25 cellular contexts compared by ENCODE assay signal in the genomic region with DNA sequence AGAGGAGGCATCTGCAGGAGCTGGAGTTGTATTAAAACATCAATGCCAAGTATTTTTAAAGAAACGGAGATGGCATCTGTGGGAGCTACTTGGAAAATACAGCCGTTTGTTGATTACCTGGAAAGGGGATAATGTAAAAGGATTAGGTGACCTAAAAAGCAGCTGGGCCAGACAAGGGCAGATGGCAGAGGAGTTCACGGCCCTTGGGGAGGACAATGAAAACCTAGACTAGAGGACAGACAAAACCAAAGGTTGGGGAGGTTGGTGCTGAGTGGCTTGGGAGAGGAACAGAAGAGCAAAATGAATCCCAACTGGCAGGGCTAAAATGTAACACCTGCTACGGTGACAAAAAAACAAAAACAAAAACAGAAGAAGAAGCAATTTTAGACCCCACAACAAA.
"Had no signal": no experiment of that assay in that cellular context is flagged by ENCODE, and none has a peak within 500 bp of the region (broad histone marks: within the 10 kb centered on the region; RNA-seq: fewer than 3 reads in every experiment).

No MANE protein-coding gene starts in this region.

- H3K27me3 ChIP-seq: breast epithelium, esophagus squamous epithelium, neutrophil, right lobe of liver, testis, transverse colon had no signal

- H3K4me3 Mint-ChIP-seq: activated CD4-positive, alpha-beta memory T cell treated with anti-CD3 and anti-CD28 coated beads for 36 hours; natural killer cell treated with Interleukin-12 subunit alpha and Interleukin-12 subunit beta and Interleukin-15 and Interleukin-18, amount 100 ng/mL, for 72 hours had no signal

- H3K9me3 ChIP-seq: breast epithelium, esophagus squamous epithelium, left ventricle myocardium inferior, neutrophil, right lobe of liver, testis, transverse colon had no signal

- H3K9me3 Mint-ChIP-seq: activated CD4-positive, alpha-beta memory T cell treated with anti-CD3 and anti-CD28 coated beads for 36 hours; activated naive CD4-positive, alpha-beta T cell treated with anti-CD3 and anti-CD28 coated beads, Interleukin-2, amount 50 U/mL, for 72 hours; natural killer cell treated with Interleukin-12 subunit alpha and Interleukin-12 subunit beta and Interleukin-15 and Interleukin-18, amount 100 ng/mL, for 72 hours had no signal

- H3K27ac Mint-ChIP-seq: activated CD4-positive, alpha-beta memory T cell treated with anti-CD3 and anti-CD28 coated beads for 36 hours; activated naive CD4-positive, alpha-beta T cell treated with anti-CD3 and anti-CD28 coated beads, Interleukin-2, amount 50 U/mL, for 72 hours had no signal

- H3K36me3 ChIP-seq: breast epithelium, esophagus squamous epithelium, left ventricle myocardium inferior, neutrophil, right lobe of liver, transverse colon had no signal

- H3K36me3 Mint-ChIP-seq: activated CD4-positive, alpha-beta memory T cell treated with anti-CD3 and anti-CD28 coated beads for 36 hours; activated naive CD4-positive, alpha-beta T cell treated with anti-CD3 and anti-CD28 coated beads, Interleukin-2, amount 50 U/mL, for 72 hours; natural killer cell treated with Interleukin-12 subunit alpha and Interleukin-12 subunit beta and Interleukin-15 and Interleukin-18, amount 100 ng/mL, for 72 hours had no signal

- DNase-seq: activated CD4-positive, alpha-beta memory T cell treated with anti-CD3 and anti-CD28 coated beads for 36 hours; activated CD4-positive, alpha-beta T cell treated with anti-CD3 and anti-CD28 coated beads for 48 hours; activated CD8-positive, alpha-beta memory T cell treated with anti-CD3 and anti-CD28 coated beads, Interleukin-2, amount 50 U/mL, for 4 hours; activated gamma-delta T cell treated with Interleukin-2 at 50 U/mL for 16 hours; activated T-cell treated with anti-CD3 and anti-CD28 coated beads, Interleukin-2, amount 50 U/mL, for 1 hour; central memory CD4-positive, alpha-beta T cell; dermis blood vessel endothelial cell; effector CD4-positive, alpha-beta T cell; esophagus squamous epithelium; foreskin melanocyte; left ventricle myocardium inferior; mesendoderm; right lobe of liver; stimulated activated CD4-positive, alpha-beta T cell treated with anti-CD3 and anti-CD28 coated beads, Interleukin-2, amount 100 ng/mL, for 48 hours; stimulated activated naive CD8-positive, alpha-beta T cell treated with anti-CD3 and anti-CD28 coated beads, Interleukin-15, Interleukin-2, amounts not matched to agents 100 U/mL and 50 U/mL, for 24 hours; testis; transverse colon had no signal

- H3K4me3 ChIP-seq: breast epithelium, esophagus squamous epithelium, left ventricle myocardium inferior, lung, right lobe of liver, testis, transverse colon had no signal

- ATAC-seq: activated CD4-positive, CD25-positive, alpha-beta regulatory T cell treated with anti-CD3 and anti-CD28 coated beads, Interleukin-2, amount 50 U/mL, for 24 hours; activated naive CD4-positive, alpha-beta T cell treated with anti-CD3 and anti-CD28 coated beads, Interleukin-2, amount 50 U/mL, for 72 hours; natural killer cell treated with Interleukin-12 subunit alpha and Interleukin-12 subunit beta and Interleukin-15 and Interleukin-18, amount 100 ng/mL, for 72 hours; right lobe of liver; stimulated activated naive CD8-positive, alpha-beta T cell treated with anti-CD3 and anti-CD28 coated beads, Interleukin-15, Interleukin-2, amounts not matched to agents 100 U/mL and 50 U/mL, for 24 hours had no signal

- H3K27ac ChIP-seq: breast epithelium, epithelial cell of prostate, esophagus squamous epithelium, left ventricle myocardium inferior, neutrophil, right lobe of liver, testis, VCaP had no signal
